In genomic region chr16:2287916-2288547, GRCh38 we compare ENCODE assay signal across 28 cellular contexts. TPM values are rescaled to one million over a fixed set of nuclear protein-coding genes. Genes with fewer than 3 reads are reported as not detected.
"Had no signal": no experiment of that assay in that cellular context is flagged by ENCODE, and none has a peak within 500 bp of the region (broad histone marks: within the 10 kb centered on the region; RNA-seq: fewer than 3 reads in every experiment).

No MANE protein-coding gene starts in this region.

- H3K27me3 Mint-ChIP-seq: activated CD4-positive, alpha-beta memory T cell treated with anti-CD3 and anti-CD28 coated beads, Interleukin-2, amount 10 ng/mL, durations not matched to agents 7 days and 5 days; activated CD8-positive, alpha-beta memory T cell treated with anti-CD3 and anti-CD28 coated beads, Interleukin-2, amount 10 ng/mL, durations not matched to agents 7 days and 5 days; activated naive CD4-positive, alpha-beta T cell treated with anti-CD3 and anti-CD28 coated beads, Interleukin-2, amount 10 ng/mL, durations not matched to agents 7 days and 5 days; activated naive CD8-positive, alpha-beta T cell; activated naive CD8-positive, alpha-beta T cell treated with anti-CD3 and anti-CD28 coated beads, Interleukin-2, amount 50 U/mL, for 24 hours; brain; T-helper 17 cell had no signal

- H3K9me3 ChIP-seq: SJSA1, SK-N-SH had no signal

- H3K27ac ChIP-seq: SJSA1, VCaP had no signal

- H3K9ac ChIP-seq: SK-N-SH had no signal

- H3K4me1 ChIP-seq: SJSA1 had no signal

- H3K4me3 ChIP-seq: SJSA1 had no signal

- H3K9me3 Mint-ChIP-seq: activated CD4-positive, alpha-beta memory T cell treated with anti-CD3 and anti-CD28 coated beads, Interleukin-2, amount 10 ng/mL, durations not matched to agents 7 days and 5 days; activated naive CD4-positive, alpha-beta T cell treated with anti-CD3 and anti-CD28 coated beads, Interleukin-2, amount 10 ng/mL, durations not matched to agents 7 days and 5 days; activated naive CD8-positive, alpha-beta T cell treated with anti-CD3 and anti-CD28 coated beads, Interleukin-2, amount 50 U/mL, for 24 hours; brain had no signal

- H3K4me1 Mint-ChIP-seq: activated CD4-positive, alpha-beta memory T cell treated with anti-CD3 and anti-CD28 coated beads, Interleukin-2, amount 10 ng/mL, durations not matched to agents 7 days and 5 days; activated CD8-positive, alpha-beta memory T cell treated with anti-CD3 and anti-CD28 coated beads, Interleukin-2, amount 10 ng/mL, durations not matched to agents 7 days and 5 days; activated naive CD4-positive, alpha-beta T cell treated with anti-CD3 and anti-CD28 coated beads, Interleukin-2, amount 10 ng/mL, durations not matched to agents 7 days and 5 days; activated naive CD8-positive, alpha-beta T cell treated with anti-CD3 and anti-CD28 coated beads, Interleukin-2, amount 50 U/mL, for 24 hours; brain; T-helper 17 cell had no signal

- H3K36me3 ChIP-seq: SJSA1 had no signal

- H3K4me2 ChIP-seq: SK-N-SH had no signal

- H3K36me3 Mint-ChIP-seq: activated CD8-positive, alpha-beta memory T cell treated with anti-CD3 and anti-CD28 coated beads, Interleukin-2, amount 10 ng/mL, durations not matched to agents 7 days and 5 days; activated naive CD4-positive, alpha-beta T cell treated with anti-CD3 and anti-CD28 coated beads, Interleukin-2, amount 10 ng/mL, durations not matched to agents 7 days and 5 days; activated naive CD8-positive, alpha-beta T cell had no signal

- H3K27ac Mint-ChIP-seq: activated CD4-positive, alpha-beta memory T cell treated with anti-CD3 and anti-CD28 coated beads, Interleukin-2, amount 10 ng/mL, durations not matched to agents 7 days and 5 days; activated CD8-positive, alpha-beta memory T cell treated with anti-CD3 and anti-CD28 coated beads, Interleukin-2, amount 10 ng/mL, durations not matched to agents 7 days and 5 days; activated naive CD4-positive, alpha-beta T cell treated with anti-CD3 and anti-CD28 coated beads, Interleukin-2, amount 10 ng/mL, durations not matched to agents 7 days and 5 days; activated naive CD8-positive, alpha-beta T cell; activated naive CD8-positive, alpha-beta T cell treated with anti-CD3 and anti-CD28 coated beads, Interleukin-2, amount 50 U/mL, for 24 hours; brain; T-helper 17 cell had no signal

- DNase-seq: activated CD4-positive, alpha-beta memory T cell treated with anti-CD3 and anti-CD28 coated beads, Interleukin-2, amount 10 ng/mL, durations not matched to agents 7 days and 5 days; activated CD4-positive, alpha-beta T cell treated with anti-CD3 and anti-CD28 coated beads for 1 hour; activated CD4-positive, alpha-beta T cell treated with anti-CD3 and anti-CD28 coated beads for 48 hours; activated CD4-positive, CD25-positive, alpha-beta regulatory T cell; activated CD8-positive, alpha-beta memory T cell treated with anti-CD3 and anti-CD28 coated beads for 24 hours; activated CD8-positive, alpha-beta memory T cell treated with anti-CD3 and anti-CD28 coated beads, Interleukin-2, amount 10 ng/mL, durations not matched to agents 7 days and 5 days; activated CD8-positive, alpha-beta memory T cell treated with anti-CD3 and anti-CD28 coated beads, Interleukin-2, amount 50 U/mL, for 48 hours; activated effector memory CD4-positive, alpha-beta T cell treated with Interleukin-2 at 50 U/mL for 16 hours; activated naive CD4-positive, alpha-beta T cell treated with anti-CD3 and anti-CD28 coated beads, Interleukin-2, amount 10 ng/mL, durations not matched to agents 7 days and 5 days; activated naive CD8-positive, alpha-beta T cell treated with anti-CD3 and anti-CD28 coated beads, Interleukin-2, amount 50 U/mL, for 24 hours; activated T-cell treated with anti-CD3 and anti-CD28 coated beads, Interleukin-2, amount 50 U/mL, for 48 hours; anterior cingulate cortex; caudate nucleus; Karpas-422; NCI-H1105; NCI-H1417 treated with DMSO at 0.1 percent for 48 hours; NCI-H187 treated with DMSO at 0.1 percent for 48 hours; NCI-H2081; NCI-H226; NCI-H446 treated with DMSO at 0.1 percent for 48 hours; NCI-H69; SHP77 treated with DMSO at 0.1 percent for 48 hours; SK-N-SH; T-helper 17 cell had no signal

- H3K4me3 Mint-ChIP-seq: activated CD4-positive, alpha-beta memory T cell treated with anti-CD3 and anti-CD28 coated beads, Interleukin-2, amount 10 ng/mL, durations not matched to agents 7 days and 5 days; activated CD8-positive, alpha-beta memory T cell treated with anti-CD3 and anti-CD28 coated beads, Interleukin-2, amount 10 ng/mL, durations not matched to agents 7 days and 5 days; activated naive CD4-positive, alpha-beta T cell treated with anti-CD3 and anti-CD28 coated beads, Interleukin-2, amount 10 ng/mL, durations not matched to agents 7 days and 5 days; activated naive CD8-positive, alpha-beta T cell; activated naive CD8-positive, alpha-beta T cell treated with anti-CD3 and anti-CD28 coated beads, Interleukin-2, amount 50 U/mL, for 24 hours; brain; T-helper 17 cell had no signal

RNA-seq across cellular contexts. Expression of gene ABCA3, which starts 52.5 kb away (rescaled TPM):
- total RNA-seq: SJSA1 had no signal
